ENCODE assay signal across 13 cellular contexts in genomic region chr6:2739335-2739734, GRCh38. TPM values are rescaled to one million over a fixed set of nuclear protein-coding genes. Genes with fewer than 3 reads are reported as not detected.
DNase-seq lines count a peak whose midpoint lies in the region; ATAC-seq, FAIRE-seq and TF ChIP-seq lines count a peak whose summit lies in the region.
"Had no signal": no experiment of that assay in that cellular context is flagged by ENCODE, and none has a peak within 500 bp of the region (broad histone marks: within the 10 kb centered on the region; RNA-seq: fewer than 3 reads in every experiment).

No MANE protein-coding gene starts in this region.

- WGBS in right cardiac atrium: 89% methylated on average over 4 of the region's 4 CpGs
- WGBS in small intestine, 3 donors: 73 to 87% (median 80%) methylated on average over 4 of the region's 4 CpGs

- H3K27ac ChIP-seq in right cardiac atrium (ENCODE audit: low read length) (peak overlapping the region; percentile 42), small intestine (ENCODE audit: low read depth in 1 of 2, low read length in 1 of 2) (no peak overlapping the region)

- no peak for FAIRE-seq in small intestine (lab: Jason Lieb, UNC)
- FAIRE-seq: endometrium had no signal

- no peaks in the 10 kb centered on the region for H3K4me1 ChIP-seq in right cardiac atrium (ENCODE audit: control insufficient read depth, insufficient read depth, low read length)
- no peaks in the 10 kb centered on the region for H3K4me1 ChIP-seq in small intestine (ENCODE audit: control insufficient read depth in 2 of 2, insufficient read depth in 1 of 2, low read depth in 1 of 2, low read length in 1 of 2)

- H3K4me3 ChIP-seq in right cardiac atrium (ENCODE audit: low read length) (no peak overlapping the region), small intestine (ENCODE audit: low read depth in 1 of 2, low read length in 2 of 2) (no peak overlapping the region)

- TF ChIP-seq POLR2A in erythroblast (IDR thresholded peaks at IDR 0.05; ENCODE audit: low read length): no peak

- no peaks in the 10 kb centered on the region for H3K27me3 ChIP-seq in right cardiac atrium (ENCODE audit: control insufficient read depth, insufficient read depth)
- no peaks in the 10 kb centered on the region for H3K27me3 ChIP-seq in small intestine (ENCODE audit: control insufficient read depth in 2 of 2, insufficient read depth in 2 of 2, low read length in 2 of 2)

- ATAC-seq in right cardiac atrium: no peak

- intact Hi-C loops in right cardiac atrium (cut with DNase I): no loop called here
- intact Hi-C loops in cardiac septum (cut with DNase I): no loop called here

- DNase-seq in right cardiac atrium (no peak), cardiac septum (ENCODE audit: low spot score) (no peak), OCI-M1 (lab: John Stamatoyannopoulos, UW) (peak; percentile 21), erythroblast (lab: John Stamatoyannopoulos, UW) (peak; percentile 9 to 47), stromal cell of bone marrow (ENCODE audit: low read depth) (peak; percentile 67), small intestine (no peak), medulla oblongata (ENCODE audit: extremely low spot score) (no peak), NCI-H2081 (lab: John Stamatoyannopoulos, UW) (no peak)
- DNase-seq: activated B cell treated with CpG ODN at 0.5 μM for 24 hours; activated naive CD8-positive, alpha-beta T cell treated with anti-CD3 and anti-CD28 coated beads, Interleukin-2, amount 10 ng/mL, durations not matched to agents 7 days and 5 days; NCI-H187; stimulated activated naive CD4-positive, alpha-beta T cell treated with Interleukin-2 at 50 U/mL for 16 hours had no signal

- H3K36me3 ChIP-seq in small intestine (ENCODE audit: control insufficient read depth in 2 of 2, insufficient read depth in 2 of 2, low read length in 2 of 2): no peaks in the 10 kb centered on the region

- H3K9me3 ChIP-seq in right cardiac atrium (ENCODE audit: control insufficient read depth, low read length): no peaks in the 10 kb centered on the region
- no peaks in the 10 kb centered on the region for H3K9me3 ChIP-seq in small intestine (ENCODE audit: control insufficient read depth, low read depth)

RNA-seq across cellular contexts. Expression of gene MYLK4, which starts 11.4 kb away (rescaled TPM):
- total RNA-seq in right cardiac atrium: 1 to 10 TPM; 1.9 to 3.7 (median 2.5) TPM
- polyA plus RNA-seq in right cardiac atrium: 1.3 TPM
- total RNA-seq in cardiac septum: 0.51 TPM
- polyA plus RNA-seq in small intestine: under 1 TPM; under 0.01 to 0.37 (median 0.27) TPM

RNA-seq across cellular contexts. Expression of gene WRNIP1, which starts 25.9 kb away (rescaled TPM):
- total RNA-seq in right cardiac atrium (10 to 100 TPM; 34.7 to 49.3 (median 43.6) TPM), cardiac septum (35.2 TPM)
- polyA plus RNA-seq in right cardiac atrium (44.1 TPM), small intestine (10 to 100 TPM; 35.1 to 52.2 (median 45.4) TPM)

Comparison
In these comparisons a context has a peak if more than half of its experiments do, and no peak if none do; other contexts are left out.
1. DNase-seq: peak in OCI-M1 (single experiment), erythroblast (2 of 2) and stromal cell of bone marrow (single experiment); none in right cardiac atrium (0 of 3), cardiac septum (single experiment), small intestine (single experiment), medulla oblongata (single experiment) and NCI-H2081 (0 of 2).